In the genomic region with DNA sequence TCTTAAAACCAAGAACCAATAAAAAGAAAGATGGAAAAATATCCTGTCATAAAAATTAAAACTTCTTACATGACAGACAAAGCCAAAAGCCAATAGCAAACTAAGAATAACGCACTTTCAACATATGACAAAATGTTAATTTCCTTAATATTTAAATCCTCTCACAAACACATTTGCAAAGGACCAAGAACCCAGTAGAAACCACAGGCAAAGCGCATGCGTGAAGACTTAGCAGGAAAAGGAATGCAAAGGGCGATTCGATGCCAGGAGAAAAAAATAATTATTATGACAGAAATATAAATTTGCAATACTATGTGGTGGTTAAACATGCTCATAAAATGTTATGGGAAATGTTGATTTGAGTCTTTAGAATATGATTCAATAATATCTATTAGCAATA, we compare ENCODE assay signal across 11 cellular contexts.
"Had no signal": no experiment of that assay in that cellular context is flagged by ENCODE, and none has a peak within 500 bp of the region (broad histone marks: within the 10 kb centered on the region; RNA-seq: fewer than 3 reads in every experiment).

No MANE protein-coding gene starts in this region.

- H3K4me3 ChIP-seq: GM23248, GM23338, HAP-1 had no signal

- H3K9me3 ChIP-seq: HAP-1 had no signal

- H3K4me1 ChIP-seq: HAP-1 had no signal

- H3K4me3 Mint-ChIP-seq: GM23338, H9, HFFc6 had no signal

- H3K27ac Mint-ChIP-seq: GM23338, H9, HFFc6 had no signal

- H3K9ac ChIP-seq: GM23248 had no signal

- H3K27ac ChIP-seq: GM23248 had no signal

- H2AFZ ChIP-seq: GM23248, GM23338 had no signal

- DNase-seq: GM23248, GOT3, H7, HCEC 1CT, HFFc6 had no signal

- ATAC-seq: GM23338, HCT116 had no signal

- H3K4me1 Mint-ChIP-seq: GM23338 had no signal

- H3K4me2 ChIP-seq: GM23338 had no signal

- H3K36me3 ChIP-seq: HAP-1 had no signal

- FAIRE-seq: H1, H54 had no signal
